In genomic region chr22:50704510-50705218, GRCh38 we compare ENCODE assay signal across 19 cellular contexts. TPM values are rescaled to one million over a fixed set of nuclear protein-coding genes. Genes with fewer than 3 reads are reported as not detected.
DNase-seq lines count a peak whose midpoint lies in the region; ATAC-seq and TF ChIP-seq lines count a peak whose summit lies in the region.
"Had no signal": no experiment of that assay in that cellular context is flagged by ENCODE, and none has a peak within 500 bp of the region (broad histone marks: within the 10 kb centered on the region; RNA-seq: fewer than 3 reads in every experiment).

No MANE protein-coding gene starts in this region.

- no TSS peak for BruUV-seq in A673 (replicated peaks; lab: Mats Ljungman, UMichigan)

- peak; percentile 46 for DNase-seq in RWPE2 (ENCODE audit: low spot score)
- DNase-seq in dorsolateral prefrontal cortex: peak in 7 of 10 donors; percentile 4 to 44 (median 34)
- peak; percentile 29 to 76 for DNase-seq in left lung
- peak; percentile 57 for DNase-seq in sigmoid colon
- no peak for DNase-seq in H4 (ENCODE audit: low spot score)
- no peak for DNase-seq in transverse colon
- no peak for DNase-seq in A673 (ENCODE audit: low spot score)
- DNase-seq: activated CD4-positive, CD25-positive, alpha-beta regulatory T cell; activated naive CD8-positive, alpha-beta T cell treated with anti-CD3 and anti-CD28 coated beads, Interleukin-2, amount 50 U/mL, for 24 hours; Caco-2; effector memory CD4-positive, alpha-beta T cell; OCI-M1 had no signal

- in situ Hi-C loops in transverse colon (cut with MboI; ENCODE audit: low pct_ligation_motif_present in 1 of 4, low pct_unique_long_range_greater_than_20kb in 1 of 4, low sequenced_read_pairs in 3 of 4): no loop called here

- TF ChIP-seq EP300 in sigmoid colon (IDR thresholded peaks at IDR 0.05): no peak
- no peak for TF ChIP-seq EP300 in transverse colon (IDR thresholded peaks at IDR 0.05; ENCODE audit: low read depth)

- CTCF ChIA-PET in A673 (lab: Charles Lee): interaction anchor here (0.6 kb wide), 1 partner anchor 247 kb away, joined by 5 read pairs; no protein-coding TSS in a partner anchor

- TF ChIP-seq CTCF in RWPE2 (IDR thresholded peaks at IDR 0.05; ENCODE audit: poor library complexity, severe bottlenecking): no peak
- TF ChIP-seq CTCF in dorsolateral prefrontal cortex (IDR thresholded peaks at IDR 0.05 in 54 of 56, conservative IDR thresholded peaks at IDR 0.05 in 2 of 56; ENCODE audit: low read depth in 1 of 56, partially characterized antibody in 56 of 56): no peak
- TF ChIP-seq CTCF in left lung (IDR thresholded peaks at IDR 0.05): no peak
- TF ChIP-seq CTCF in sigmoid colon (IDR thresholded peaks at IDR 0.05): no peak
- no peak for TF ChIP-seq CTCF in transverse colon (IDR thresholded peaks at IDR 0.05)
- TF ChIP-seq CTCF in A673 (conservative IDR thresholded peaks at IDR 0.05; ENCODE audit: low read depth, low read length): no peak

- H3K4me3 ChIP-seq in RWPE2 (ENCODE audit: severe bottlenecking) (no peak overlapping the region), dorsolateral prefrontal cortex (peak overlapping the region in 20 of 59 donors; percentile 29 to 62 (median 51)), left lung (no peak overlapping the region), sigmoid colon (no peak overlapping the region), transverse colon (no peak overlapping the region), A673 (ENCODE audit: low read depth, low read length, poor library complexity, severe bottlenecking) (no peak overlapping the region)
- H3K4me3 ChIP-seq: mucosa of descending colon, SJSA1, testis had no signal

- H3K27ac ChIP-seq in RWPE2 (ENCODE audit: poor library complexity, severe bottlenecking): no peak overlapping the region
- peak overlapping the region in 34 of 59 donors; percentile 6 to 92 (median 55) for H3K27ac ChIP-seq in dorsolateral prefrontal cortex
- H3K27ac ChIP-seq in left lung: no peak overlapping the region
- H3K27ac ChIP-seq in sigmoid colon: no peak overlapping the region
- H3K27ac ChIP-seq in transverse colon: no peak overlapping the region
- H3K27ac ChIP-seq in A673 (ENCODE audit: low read depth, low read length, poor library complexity, severe bottlenecking): no peak overlapping the region
- H3K27ac ChIP-seq: cardiac muscle cell, SJSA1, testis had no signal

- H3K9me3 ChIP-seq in RWPE2 (ENCODE audit: severe bottlenecking) (no peaks in the 10 kb centered on the region), left lung (no peaks in the 10 kb centered on the region), sigmoid colon (no peaks in the 10 kb centered on the region), transverse colon (no peaks in the 10 kb centered on the region), A673 (ENCODE audit: low read depth, low read length, poor library complexity, severe bottlenecking) (no peaks in the 10 kb centered on the region)
- H3K9me3 ChIP-seq: Caco-2, mucosa of descending colon, SJSA1, testis had no signal

- TF ChIP-seq POLR2A in sigmoid colon (IDR thresholded peaks at IDR 0.05) (no peak), transverse colon (IDR thresholded peaks at IDR 0.05) (no peak)

- H3K27me3 ChIP-seq in RWPE2 (ENCODE audit: insufficient read depth, poor library complexity, severe bottlenecking): no peaks in the 10 kb centered on the region
- no peaks in the 10 kb centered on the region for H3K27me3 ChIP-seq in dorsolateral prefrontal cortex
- no peaks in the 10 kb centered on the region for H3K27me3 ChIP-seq in left lung
- H3K27me3 ChIP-seq in sigmoid colon: no peaks in the 10 kb centered on the region
- H3K27me3 ChIP-seq in transverse colon: no peaks in the 10 kb centered on the region
- no peaks in the 10 kb centered on the region for H3K27me3 ChIP-seq in A673 (replicated peaks; ENCODE audit: insufficient read depth, low read depth, low read length, poor library complexity)
- H3K27me3 ChIP-seq: cardiac muscle cell, SJSA1, testis had no signal

- H3K4me1 ChIP-seq in RWPE2 (ENCODE audit: insufficient read depth, poor library complexity, severe bottlenecking): no peaks in the 10 kb centered on the region
- H3K4me1 ChIP-seq in left lung: peaks cover 4 to 18% of the 10 kb centered on the region in 2 donors
- peaks cover 0 to 9% (median 3%) of the 10 kb centered on the region in 4 donors for H3K4me1 ChIP-seq in sigmoid colon
- peaks cover 0 to 5% (median 0%) of the 10 kb centered on the region in 4 donors for H3K4me1 ChIP-seq in transverse colon
- H3K4me1 ChIP-seq in A673 (ENCODE audit: insufficient read depth, low read length, poor library complexity, severe bottlenecking): peaks cover 4% of the 10 kb centered on the region
- H3K4me1 ChIP-seq: SJSA1, testis had no signal

- H3K36me3 ChIP-seq in RWPE2 (ENCODE audit: low read depth) (no peaks in the 10 kb centered on the region; the same call in 1 of the 2 replicates), left lung (peaks cover 0 to 30% of the 10 kb centered on the region in 2 donors), sigmoid colon (peaks cover 0 to 8% (median 0%) of the 10 kb centered on the region in 4 donors), transverse colon (no peaks in the 10 kb centered on the region), A673 (ENCODE audit: insufficient read depth, low read length, poor library complexity, severe bottlenecking) (no peaks in the 10 kb centered on the region)
- H3K36me3 ChIP-seq: cardiac muscle cell, SJSA1 had no signal

- WGBS in sigmoid colon, 2 donors: 90 to 91% methylated on average over 37 of the region's 37 CpGs
- 88% methylated on average over 37 of the region's 37 CpGs; no CpG with 5 or more reads in 1 of the 2 donors for WGBS in transverse colon (ENCODE audit: low coverage in 1 of 2), 2 donors

- POLR2A ChIA-PET in A673 (lab: Charles Lee; ENCODE audit: low non-redundant PET): no interaction called here

- ATAC-seq in RWPE2 (ENCODE audit: low read depth): no peak
- no peak for ATAC-seq in left lung
- ATAC-seq in HG03159 (IDR thresholded peaks at IDR 0.05; ENCODE audit: unreplicated experiment): no peak
- ATAC-seq: activated naive CD8-positive, alpha-beta T cell treated with anti-CD3 and anti-CD28 coated beads, Interleukin-2, amount 50 U/mL, for 24 hours had no signal

- intact Hi-C loops in dorsolateral prefrontal cortex (cut with DNase I): loop anchor here in 1 of 2 donors (1.0 kb wide), 1 partner anchor 21 kb away; no protein-coding TSS in a partner anchor
- intact Hi-C loops in left lung (cut with DNase I): no loop called here
- intact Hi-C loops in sigmoid colon (cut with DNase I): no loop called here
- intact Hi-C loops in transverse colon (cut with DNase I; ENCODE audit: low total_unique reads): no loop called here
- intact Hi-C loops in A673 (cut with micrococcal nuclease; ENCODE audit: unreplicated experiment): no loop called here

RNA-seq across cellular contexts. Expression of gene SHANK3, which starts 32.0 kb away (rescaled TPM):
- 100 to 1,000 TPM in 90 of 120 experiments, 10 to 100 TPM in 30; 42.8 to 197 (median 115) TPM for total RNA-seq in dorsolateral prefrontal cortex
- total RNA-seq in left lung: 10 to 100 TPM; 25.1 to 42.9 TPM
- total RNA-seq in sigmoid colon: 10 to 100 TPM in 1 of 4 donors, 1 to 10 TPM in 3; 2.5 to 14.4 (median 3.7) TPM
- 1 to 10 TPM in 1 of 3 donors, under 1 TPM in 2; 0.23 to 6.6 (median 0.60) TPM for polyA plus RNA-seq in sigmoid colon
- total RNA-seq in H4 (2014; rRNA removed; shearing (Covaris generic)): 0.19 and 0.62 TPM in 2 replicates
- 10 to 100 TPM in 1 of 4 donors, 1 to 10 TPM in 3; 2.7 to 30.3 (median 6.3) TPM for total RNA-seq in transverse colon
- total RNA-seq in A673 (2021): 4.4 and 6.4 TPM in 2 replicates

RNA-seq across cellular contexts. Expression of gene ACR, which starts 33.3 kb away (rescaled TPM):
- total RNA-seq in dorsolateral prefrontal cortex (1 to 10 TPM in 55 of 120 experiments, under 1 TPM in 41, not detected in 24; 0.33 to 2.9 (median 1.1) TPM), left lung (1 to 10 TPM in 1 of 2 donors, not detected in 1; 1.4 TPM), sigmoid colon (under 1 TPM in 1 of 4 donors, not detected in 3; 0.68 TPM), transverse colon (not detected), A673 (2021) (not detected in 2 replicates)
- under 1 TPM in 1 of 3 donors, not detected in 2; 0.06 TPM for polyA plus RNA-seq in sigmoid colon
- not detected in 2 replicates for total RNA-seq in H4 (2014; rRNA removed; shearing (Covaris generic))
- total RNA-seq: activated T-helper 1 cell treated with anti-CD3 and anti-CD28 coated beads, Interleukin-12 subunit alpha, Interleukin-12 subunit beta, Interleukin-2, Interleukin-4 antibody, amounts not matched to agents 30 ng/mL and 10 ng/mL and 1 ng/mL, durations not matched to agents 14 hours and 24 hours and 36 hours; Caco-2; kidney epithelial cell; SJSA1 had no signal
- polyA plus RNA-seq: cardiac muscle cell had no signal

Comparison
In these comparisons a context has a peak if more than half of its experiments do, and no peak if none do; other contexts are left out.
1. DNase-seq: peak in RWPE2 (single experiment), dorsolateral prefrontal cortex (7 of 10), left lung (2 of 2) and sigmoid colon (single experiment); none in H4 (single experiment), transverse colon (single experiment) and A673 (single experiment).
2. H3K27ac ChIP-seq: peak in dorsolateral prefrontal cortex (34 of 59); none in RWPE2 (single experiment), left lung (0 of 2), sigmoid colon (0 of 4), transverse colon (0 of 4) and A673 (single experiment).